27 cellular contexts compared by ENCODE assay signal in genomic region chr1:168114845-168115244, GRCh38. TPM values are rescaled to one million over a fixed set of nuclear protein-coding genes. Genes with fewer than 3 reads are reported as not detected.
DNase-seq lines count a peak whose midpoint lies in the region; ATAC-seq, FAIRE-seq and TF ChIP-seq lines count a peak whose summit lies in the region.
"Had no signal": no experiment of that assay in that cellular context is flagged by ENCODE, and none has a peak within 500 bp of the region (broad histone marks: within the 10 kb centered on the region; RNA-seq: fewer than 3 reads in every experiment).

No MANE protein-coding gene starts in this region.

- no peak overlapping the region for H3K4me3 Mint-ChIP-seq in brain
- H3K4me3 Mint-ChIP-seq: GM23338; natural killer cell; stimulated activated naive CD8-positive, alpha-beta T cell treated with anti-CD3 and anti-CD28 coated beads, Interleukin-15, amount 100 ng/mL, for 72 hours; T-cell had no signal

- peaks cover 3 to 8% of the 10 kb centered on the region in 2 donors for H3K4me1 ChIP-seq in small intestine (ENCODE audit: control insufficient read depth in 2 of 2, insufficient read depth in 1 of 2, low read depth in 1 of 2, low read length in 1 of 2)
- H3K4me1 ChIP-seq: right atrium auricular region, tibial nerve had no signal

- H3K9me3 Mint-ChIP-seq in brain: peaks cover 4 to 19% (median 7%) of the 10 kb centered on the region in 5 experiments
- H3K9me3 Mint-ChIP-seq: natural killer cell, T-cell had no signal

- no peaks in the 10 kb centered on the region for H3K9me3 ChIP-seq in small intestine (ENCODE audit: control insufficient read depth, low read depth)
- H3K9me3 ChIP-seq: pancreas, right atrium auricular region, tibial nerve had no signal

- peak overlapping the region in 3 of 5 experiments; percentile 20 to 82 (median 24) for H3K27ac Mint-ChIP-seq in brain
- H3K27ac Mint-ChIP-seq: CD8-positive, alpha-beta memory T cell; GM23338; natural killer cell; stimulated activated naive CD8-positive, alpha-beta T cell treated with anti-CD3 and anti-CD28 coated beads, Interleukin-15, amount 100 ng/mL, for 72 hours; T-cell had no signal

- H3K27me3 Mint-ChIP-seq in brain: no peaks in the 10 kb centered on the region

- no peaks in the 10 kb centered on the region for H3K36me3 ChIP-seq in small intestine (ENCODE audit: control insufficient read depth in 2 of 2, insufficient read depth in 2 of 2, low read length in 2 of 2)
- H3K36me3 ChIP-seq: pancreas, right atrium auricular region had no signal

- no peak for FAIRE-seq in small intestine (lab: Jason Lieb, UNC)
- FAIRE-seq: endometrium, pancreas, TTC549 had no signal

- no peaks in the 10 kb centered on the region for H3K27me3 ChIP-seq in small intestine (ENCODE audit: control insufficient read depth in 2 of 2, insufficient read depth in 2 of 2, low read length in 2 of 2)
- H3K27me3 ChIP-seq: cardiac muscle cell, pancreas, right atrium auricular region, tibial nerve had no signal

- ATAC-seq in HG03135 (IDR thresholded peaks at IDR 0.05; ENCODE audit: unreplicated experiment) (no peak), GM18517 (IDR thresholded peaks at IDR 0.05; ENCODE audit: unreplicated experiment) (no peak)
- ATAC-seq: GM23338; left lobe of liver; natural killer cell; pancreas; stimulated activated naive CD8-positive, alpha-beta T cell treated with anti-CD3 and anti-CD28 coated beads, Interleukin-15, amount 100 ng/mL, for 72 hours; T-cell had no signal

- no peak for TF ChIP-seq CTCF in brain (conservative IDR thresholded peaks at IDR 0.05)

- no peak overlapping the region for H3K27ac ChIP-seq in small intestine (ENCODE audit: low read depth in 1 of 2, low read length in 1 of 2)
- H3K27ac ChIP-seq: cardiac muscle cell, right atrium auricular region, tibial nerve had no signal

- peaks cover 97% of the 10 kb centered on the region for H3K36me3 Mint-ChIP-seq in brain
- H3K36me3 Mint-ChIP-seq: CD8-positive, alpha-beta memory T cell; natural killer cell had no signal

- H3K4me3 ChIP-seq in small intestine (ENCODE audit: low read depth in 1 of 2, low read length in 2 of 2): no peak overlapping the region
- H3K4me3 ChIP-seq: cardiac muscle cell, GM23338, pancreas, right atrium auricular region, tibial nerve had no signal

- peaks cover 5% of the 10 kb centered on the region for H3K4me1 Mint-ChIP-seq in brain
- H3K4me1 Mint-ChIP-seq: CD8-positive, alpha-beta memory T cell; natural killer cell; T-cell had no signal

- peak; percentile 45 for DNase-seq in NCI-H1694 treated with DMSO at 0.1 percent for 48 hours (lab: John Stamatoyannopoulos, UW)
- no peak for DNase-seq in NCI-H1694 (lab: John Stamatoyannopoulos, UW)
- peak; percentile 80 for DNase-seq in NCI-H524 treated with DMSO at 0.1 percent for 48 hours (lab: John Stamatoyannopoulos, UW)
- DNase-seq in small intestine: peak; percentile 9
- no peak for DNase-seq in DMS79 treated with DMSO at 0.1 percent for 48 hours (lab: John Stamatoyannopoulos, UW)
- DNase-seq: 8988T; activated CD4-positive, alpha-beta T cell treated with anti-CD3 and anti-CD28 coated beads for 1 hour; activated gamma-delta T cell treated with Interleukin-2 at 50 U/mL for 16 hours; activated T-cell treated with anti-CD3 and anti-CD28 coated beads, Interleukin-2, amount 50 U/mL, for 1 hour; CD8-positive, alpha-beta memory T cell; head of caudate nucleus; natural killer cell; NCI-H1105 treated with DMSO at 0.1 percent for 48 hours; pancreas; Right ventricle myocardium superior; stimulated activated naive CD8-positive, alpha-beta T cell treated with anti-CD3 and anti-CD28 coated beads, Interleukin-15, amount 100 ng/mL, for 72 hours; T-cell had no signal

- WGBS in small intestine, 3 donors: 30 to 51% (median 31%) methylated on average over 6 of the region's 6 CpGs

RNA-seq across cellular contexts. Expression of gene GPR161, which starts 21.9 kb away (rescaled TPM):
- polyA plus RNA-seq in brain (ENCODE audit: insufficient read depth, low read depth, low replicate concordance): 10.4 TPM
- polyA plus RNA-seq in small intestine: 1 to 10 TPM in 1 of 3 donors, under 1 TPM in 2; under 0.01 to 3.3 (median 0.54) TPM

Comparison
In these comparisons a context has a peak if more than half of its experiments do, and no peak if none do; other contexts are left out.
1. DNase-seq: peak in NCI-H1694 treated with DMSO at 0.1 percent for 48 hours (single experiment), NCI-H524 treated with DMSO at 0.1 percent for 48 hours (single experiment) and small intestine (single experiment); none in NCI-H1694 (single experiment) and DMS79 treated with DMSO at 0.1 percent for 48 hours (single experiment).